ENCODE assay signal across 1 cellular context in the genomic region with DNA sequence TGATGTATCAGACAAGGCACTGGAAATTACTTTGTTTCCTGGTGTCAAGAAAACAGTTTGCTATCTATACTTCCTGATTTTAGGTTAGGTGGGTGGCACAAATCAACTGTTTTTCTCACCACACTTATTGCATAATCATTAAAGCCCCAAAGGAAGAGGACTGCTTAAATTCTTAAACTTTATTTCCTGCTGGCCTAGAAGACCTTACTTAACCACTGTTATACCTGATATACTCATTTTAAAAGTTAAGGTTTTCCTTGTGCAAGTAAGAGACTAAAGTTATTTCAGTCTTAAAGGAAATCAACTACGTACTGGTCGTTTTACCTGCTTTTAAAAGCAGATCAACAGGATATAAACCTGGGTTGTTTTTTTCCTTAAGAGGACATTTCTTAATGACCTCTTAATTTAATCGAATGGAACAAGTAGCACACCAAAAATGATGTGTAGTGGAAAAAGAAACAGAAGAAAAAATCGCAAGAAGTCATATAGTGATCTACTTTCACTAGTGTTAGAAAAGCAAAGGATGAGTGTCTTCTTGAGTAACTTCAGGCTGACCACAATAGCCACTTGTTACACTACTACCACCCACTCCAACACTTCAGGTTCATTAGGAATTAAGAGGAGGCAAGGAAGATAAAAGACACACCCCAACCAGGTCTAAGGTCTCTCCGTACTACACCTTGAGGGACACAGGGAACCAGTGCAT.
TF ChIP-seq lines count a peak whose summit lies in the region.

No MANE protein-coding gene starts in this region.

TF ChIP-seq in GM12878, 131 proteins besides CTCF, POLR2A, EP300 and RAD21 (continued from another document):
- TF ChIP-seq, protein P1, sequence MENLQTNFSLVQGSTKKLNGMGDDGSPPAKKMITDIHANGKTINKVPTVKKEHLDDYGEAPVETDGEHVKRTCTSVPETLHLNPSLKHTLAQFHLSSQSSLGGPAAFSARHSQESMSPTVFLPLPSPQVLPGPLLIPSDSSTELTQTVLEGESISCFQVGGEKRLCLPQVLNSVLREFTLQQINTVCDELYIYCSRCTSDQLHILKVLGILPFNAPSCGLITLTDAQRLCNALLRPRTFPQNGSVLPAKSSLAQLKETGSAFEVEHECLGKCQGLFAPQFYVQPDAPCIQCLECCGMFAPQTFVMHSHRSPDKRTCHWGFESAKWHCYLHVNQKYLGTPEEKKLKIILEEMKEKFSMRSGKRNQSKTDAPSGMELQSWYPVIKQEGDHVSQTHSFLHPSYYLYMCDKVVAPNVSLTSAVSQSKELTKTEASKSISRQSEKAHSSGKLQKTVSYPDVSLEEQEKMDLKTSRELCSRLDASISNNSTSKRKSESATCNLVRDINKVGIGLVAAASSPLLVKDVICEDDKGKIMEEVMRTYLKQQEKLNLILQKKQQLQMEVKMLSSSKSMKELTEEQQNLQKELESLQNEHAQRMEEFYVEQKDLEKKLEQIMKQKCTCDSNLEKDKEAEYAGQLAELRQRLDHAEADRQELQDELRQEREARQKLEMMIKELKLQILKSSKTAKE (IDR thresholded peaks at IDR 0.05; ENCODE audit: low read depth, poor library complexity, severe bottlenecking): peak; percentile 29
- TF ChIP-seq, protein P2, sequence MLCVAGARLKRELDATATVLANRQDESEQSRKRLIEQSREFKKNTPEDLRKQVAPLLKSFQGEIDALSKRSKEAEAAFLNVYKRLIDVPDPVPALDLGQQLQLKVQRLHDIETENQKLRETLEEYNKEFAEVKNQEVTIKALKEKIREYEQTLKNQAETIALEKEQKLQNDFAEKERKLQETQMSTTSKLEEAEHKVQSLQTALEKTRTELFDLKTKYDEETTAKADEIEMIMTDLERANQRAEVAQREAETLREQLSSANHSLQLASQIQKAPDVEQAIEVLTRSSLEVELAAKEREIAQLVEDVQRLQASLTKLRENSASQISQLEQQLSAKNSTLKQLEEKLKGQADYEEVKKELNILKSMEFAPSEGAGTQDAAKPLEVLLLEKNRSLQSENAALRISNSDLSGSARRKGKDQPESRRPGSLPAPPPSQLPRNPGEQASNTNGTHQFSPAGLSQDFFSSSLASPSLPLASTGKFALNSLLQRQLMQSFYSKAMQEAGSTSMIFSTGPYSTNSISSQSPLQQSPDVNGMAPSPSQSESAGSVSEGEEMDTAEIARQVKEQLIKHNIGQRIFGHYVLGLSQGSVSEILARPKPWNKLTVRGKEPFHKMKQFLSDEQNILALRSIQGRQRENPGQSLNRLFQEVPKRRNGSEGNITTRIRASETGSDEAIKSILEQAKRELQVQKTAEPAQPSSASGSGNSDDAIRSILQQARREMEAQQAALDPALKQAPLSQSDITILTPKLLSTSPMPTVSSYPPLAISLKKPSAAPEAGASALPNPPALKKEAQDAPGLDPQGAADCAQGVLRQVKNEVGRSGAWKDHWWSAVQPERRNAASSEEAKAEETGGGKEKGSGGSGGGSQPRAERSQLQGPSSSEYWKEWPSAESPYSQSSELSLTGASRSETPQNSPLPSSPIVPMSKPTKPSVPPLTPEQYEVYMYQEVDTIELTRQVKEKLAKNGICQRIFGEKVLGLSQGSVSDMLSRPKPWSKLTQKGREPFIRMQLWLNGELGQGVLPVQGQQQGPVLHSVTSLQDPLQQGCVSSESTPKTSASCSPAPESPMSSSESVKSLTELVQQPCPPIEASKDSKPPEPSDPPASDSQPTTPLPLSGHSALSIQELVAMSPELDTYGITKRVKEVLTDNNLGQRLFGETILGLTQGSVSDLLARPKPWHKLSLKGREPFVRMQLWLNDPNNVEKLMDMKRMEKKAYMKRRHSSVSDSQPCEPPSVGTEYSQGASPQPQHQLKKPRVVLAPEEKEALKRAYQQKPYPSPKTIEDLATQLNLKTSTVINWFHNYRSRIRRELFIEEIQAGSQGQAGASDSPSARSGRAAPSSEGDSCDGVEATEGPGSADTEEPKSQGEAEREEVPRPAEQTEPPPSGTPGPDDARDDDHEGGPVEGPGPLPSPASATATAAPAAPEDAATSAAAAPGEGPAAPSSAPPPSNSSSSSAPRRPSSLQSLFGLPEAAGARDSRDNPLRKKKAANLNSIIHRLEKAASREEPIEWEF (IDR thresholded peaks at IDR 0.05; ENCODE audit: insufficient replicate concordance, low read depth, low read length): no peak
- TF ChIP-seq CREM (IDR thresholded peaks at IDR 0.05; ENCODE audit: low read depth): no peak
- peak; percentile 45; the same call in 1 of the 2 replicates for TF ChIP-seq BMI1 (IDR thresholded peaks at IDR 0.05; ENCODE audit: borderline replicate concordance)
- no peak for TF ChIP-seq PAX5 (IDR thresholded peaks at IDR 0.05; ENCODE audit: borderline replicate concordance, low read depth, low read length)
- peak; percentile 22; the same call in 1 of the 2 replicates for TF ChIP-seq JUNB (IDR thresholded peaks at IDR 0.05)
- no peak for TF ChIP-seq IRF4 (IDR thresholded peaks at IDR 0.05; ENCODE audit: low read depth, low read length)
- no peak for TF ChIP-seq ZNF622 (IDR thresholded peaks at IDR 0.05)
- TF ChIP-seq NR2C1 (IDR thresholded peaks at IDR 0.05): peak; percentile 15; the same call in 1 of the 2 replicates
- TF ChIP-seq ZNF384 (IDR thresholded peaks at IDR 0.05; ENCODE audit: borderline replicate concordance, low read depth, low read length): peak; percentile 12; the same call in 1 of the 2 replicates
- peak; percentile 85 for TF ChIP-seq MTA2 (IDR thresholded peaks at IDR 0.05; ENCODE audit: low read depth)
- no peak for TF ChIP-seq KAT2A (conservative IDR thresholded peaks at IDR 0.05; ENCODE audit: control insufficient read depth, low read depth, low read length)
- 0 out of 2 replicates have a peak, but pooled peaks have one; percentile 9 for TF ChIP-seq JUND (IDR thresholded peaks at IDR 0.05; ENCODE audit: low read depth, low read length)
- TF ChIP-seq SIN3A (IDR thresholded peaks at IDR 0.05; ENCODE audit: low read depth, low read length): peak; percentile 55; the same call in 1 of the 2 replicates
- 0 out of 2 replicates have a peak, but pooled peaks have one; percentile 42 for TF ChIP-seq BCL11A (IDR thresholded peaks at IDR 0.05; ENCODE audit: low read depth, low read length)
- peak; percentile 28; the same call in 1 of the 2 replicates for TF ChIP-seq NFIC (IDR thresholded peaks at IDR 0.05; ENCODE audit: low read depth, low read length)
- no peak for TF ChIP-seq ETV6 (conservative IDR thresholded peaks at IDR 0.05 in 1 of 2, IDR thresholded peaks at IDR 0.05 in 1 of 2; ENCODE audit: borderline replicate concordance in 1 of 2, low read depth in 1 of 2)
- TF ChIP-seq SRF (IDR thresholded peaks at IDR 0.05; ENCODE audit: low read depth in 2 of 2, low read length in 2 of 2): no peak
- TF ChIP-seq RUNX3 (IDR thresholded peaks at IDR 0.05; ENCODE audit: low read length): peak; percentile 75
- no peak for TF ChIP-seq EED (IDR thresholded peaks at IDR 0.05; ENCODE audit: low read depth)
- TF ChIP-seq RELA (IDR thresholded peaks at IDR 0.05; ENCODE audit: borderline replicate concordance, partially characterized antibody): no peak
- TF ChIP-seq, protein P3, sequence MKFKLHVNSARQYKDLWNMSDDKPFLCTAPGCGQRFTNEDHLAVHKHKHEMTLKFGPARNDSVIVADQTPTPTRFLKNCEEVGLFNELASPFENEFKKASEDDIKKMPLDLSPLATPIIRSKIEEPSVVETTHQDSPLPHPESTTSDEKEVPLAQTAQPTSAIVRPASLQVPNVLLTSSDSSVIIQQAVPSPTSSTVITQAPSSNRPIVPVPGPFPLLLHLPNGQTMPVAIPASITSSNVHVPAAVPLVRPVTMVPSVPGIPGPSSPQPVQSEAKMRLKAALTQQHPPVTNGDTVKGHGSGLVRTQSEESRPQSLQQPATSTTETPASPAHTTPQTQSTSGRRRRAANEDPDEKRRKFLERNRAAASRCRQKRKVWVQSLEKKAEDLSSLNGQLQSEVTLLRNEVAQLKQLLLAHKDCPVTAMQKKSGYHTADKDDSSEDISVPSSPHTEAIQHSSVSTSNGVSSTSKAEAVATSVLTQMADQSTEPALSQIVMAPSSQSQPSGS (IDR thresholded peaks at IDR 0.05; ENCODE audit: low read length): no peak
- no peak for TF ChIP-seq TCF7 (IDR thresholded peaks at IDR 0.05; ENCODE audit: borderline replicate concordance)
